ENCODE assay signal across 21 cellular contexts in the genomic region with DNA sequence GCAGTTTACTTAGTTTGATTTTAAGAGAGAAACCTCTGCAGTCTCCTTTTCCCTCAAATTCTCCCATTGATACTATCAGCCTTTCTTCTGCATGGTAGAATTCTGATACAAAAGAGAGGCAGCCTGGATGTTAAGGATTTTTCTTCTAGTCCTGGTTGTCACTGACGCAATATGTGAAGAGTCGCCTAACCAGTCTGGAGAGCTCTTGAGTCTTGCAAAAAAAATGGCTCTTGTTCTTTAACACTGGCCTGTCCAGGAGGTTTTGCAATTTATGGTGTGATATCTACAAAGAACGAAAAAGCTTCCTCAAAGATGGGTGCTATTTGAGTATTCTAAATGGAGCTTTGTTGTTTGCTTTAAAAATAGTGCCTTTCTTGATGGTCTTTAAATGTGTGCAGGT. TPM values are rescaled to one million over a fixed set of nuclear protein-coding genes. Genes with fewer than 3 reads are reported as not detected.
DNase-seq lines count a peak whose midpoint lies in the region; ATAC-seq and TF ChIP-seq lines count a peak whose summit lies in the region.
"Had no signal": no experiment of that assay in that cellular context is flagged by ENCODE, and none has a peak within 500 bp of the region (broad histone marks: within the 10 kb centered on the region; RNA-seq: fewer than 3 reads in every experiment).

No MANE protein-coding gene starts in this region.

- intact Hi-C loops in mucosa of descending colon (cut with DNase I, micrococcal nuclease), result no loop called here

- no peak overlapping the region for H3K4me2 ChIP-seq in GM23338

- H3K9me3 ChIP-seq in mucosa of descending colon, result no peaks in the 10 kb centered on the region
- H3K9me3 ChIP-seq: esophagus squamous epithelium, tibial nerve had no signal

- no peak for ATAC-seq in GM23338
- ATAC-seq in mucosa of descending colon, result peak; percentile 71
- no peak for ATAC-seq in activated CD8-positive, alpha-beta memory T cell treated with anti-CD3 and anti-CD28 coated beads, Interleukin-2, amount 10 ng/mL, durations not matched to agents 7 days and 5 days
- ATAC-seq: right cardiac atrium had no signal

- CTCF ChIA-PET in activated CD8-positive, alpha-beta memory T cell treated with anti-CD3 and anti-CD28 coated beads, Interleukin-2, amount 10 ng/mL, durations not matched to agents 7 days and 5 days (lab: Charles Lee), result no interaction called here

- H3K79me2 ChIP-seq in GM23338 (replicated peaks; ENCODE audit: insufficient read depth), result peaks cover 58% of the 10 kb centered on the region

- no peak overlapping the region for H3K27ac Mint-ChIP-seq in GM23338
- no peak overlapping the region for H3K27ac Mint-ChIP-seq in activated CD8-positive, alpha-beta memory T cell treated with anti-CD3 and anti-CD28 coated beads, Interleukin-2, amount 10 ng/mL, durations not matched to agents 7 days and 5 days
- H3K27ac Mint-ChIP-seq: H9 had no signal

- H3K36me3 Mint-ChIP-seq in GM23338 (ENCODE audit: low read depth), result no peaks in the 10 kb centered on the region
- peaks cover 3% of the 10 kb centered on the region for H3K36me3 Mint-ChIP-seq in activated CD8-positive, alpha-beta memory T cell treated with anti-CD3 and anti-CD28 coated beads, Interleukin-2, amount 10 ng/mL, durations not matched to agents 7 days and 5 days

- H3F3A ChIP-seq in GM23338 (replicated peaks; ENCODE audit: low read depth), result no peaks in the 10 kb centered on the region

- H3K4me3 Mint-ChIP-seq in GM23338, result no peak overlapping the region
- no peak overlapping the region for H3K4me3 Mint-ChIP-seq in activated CD8-positive, alpha-beta memory T cell treated with anti-CD3 and anti-CD28 coated beads, Interleukin-2, amount 10 ng/mL, durations not matched to agents 7 days and 5 days
- H3K4me3 Mint-ChIP-seq: H9 had no signal

- H3K27me3 ChIP-seq in GM23338 (ENCODE audit: insufficient read depth), result no peaks in the 10 kb centered on the region
- H3K27me3 ChIP-seq: esophagus squamous epithelium, tibial nerve had no signal

- H4K20me1 ChIP-seq in GM23338 (replicated peaks; ENCODE audit: insufficient read depth), result 0 out of 2 replicates have a peak, but pooled peaks cover 9% of the 10 kb centered on the region

- H3K4me3 ChIP-seq in GM23338 (no peak overlapping the region), choroid plexus epithelial cell (ENCODE audit: low read depth, low read length) (no peak overlapping the region), mucosa of descending colon (no peak overlapping the region)
- H3K4me3 ChIP-seq: esophagus squamous epithelium, tibial nerve had no signal

- peak; percentile 21 for DNase-seq in GM23338 (ENCODE audit: low spot score)
- DNase-seq in NCI-H2029 treated with DMSO at 0.1 percent for 48 hours (lab: John Stamatoyannopoulos, UW), result peak; percentile 12
- DNase-seq in choroid plexus epithelial cell (ENCODE audit: low read depth), result peak; percentile 5
- DNase-seq in mucosa of descending colon, result peak in 1 of 3 donors; percentile 25
- no peak for DNase-seq in NCI-H1105 (lab: John Stamatoyannopoulos, UW)
- DNase-seq in stimulated activated naive CD4-positive, alpha-beta T cell (lab: John Stamatoyannopoulos, UW), result no peak
- no peak for DNase-seq in activated CD8-positive, alpha-beta memory T cell treated with anti-CD3 and anti-CD28 coated beads, Interleukin-2, amount 10 ng/mL, durations not matched to agents 7 days and 5 days
- no peak for DNase-seq in GM19238 (ENCODE audit: insufficient read length, low spot score)
- DNase-seq: activated CD4-positive, alpha-beta T cell treated with anti-CD3 and anti-CD28 coated beads, Interleukin-2, amount 50 U/mL, for 4 hours; amygdala; caudate nucleus; esophagus squamous epithelium; H9; NCI-H1694 treated with DMSO at 0.1 percent for 48 hours; NCI-H524 treated with DMSO at 0.1 percent for 48 hours; nucleus accumbens; right cardiac atrium; Right ventricle myocardium superior; stimulated activated naive CD4-positive, alpha-beta T cell treated with Interleukin-2 at 50 U/mL for 16 hours; T-helper 1 cell had no signal

- peaks cover 16% of the 10 kb centered on the region for H3K4me1 Mint-ChIP-seq in GM23338
- H3K4me1 Mint-ChIP-seq in activated CD8-positive, alpha-beta memory T cell treated with anti-CD3 and anti-CD28 coated beads, Interleukin-2, amount 10 ng/mL, durations not matched to agents 7 days and 5 days, result no peaks in the 10 kb centered on the region

- no peak for TF ChIP-seq CTCF in GM23338 (conservative IDR thresholded peaks at IDR 0.05; ENCODE audit: low read depth in 2 of 2)
- TF ChIP-seq CTCF in choroid plexus epithelial cell (conservative IDR thresholded peaks at IDR 0.05; ENCODE audit: low read depth, low read length), result no peak
- no peak for TF ChIP-seq CTCF in mucosa of descending colon (IDR thresholded peaks at IDR 0.05)

- no peak overlapping the region for H3K27ac ChIP-seq in GM23338 (ENCODE audit: low read depth)
- H3K27ac ChIP-seq: esophagus squamous epithelium, tibial nerve had no signal

- H3K4me1 ChIP-seq in GM23338 (ENCODE audit: insufficient read depth) (peaks cover 5% of the 10 kb centered on the region; the same call in 1 of the 2 replicates), mucosa of descending colon (ENCODE audit: low read depth) (peaks cover 7% of the 10 kb centered on the region)

- H3K27me3 Mint-ChIP-seq in GM23338 (ENCODE audit: insufficient read depth, low read depth, poor library complexity), result no peaks in the 10 kb centered on the region
- no peaks in the 10 kb centered on the region for H3K27me3 Mint-ChIP-seq in activated CD8-positive, alpha-beta memory T cell treated with anti-CD3 and anti-CD28 coated beads, Interleukin-2, amount 10 ng/mL, durations not matched to agents 7 days and 5 days

- no peaks in the 10 kb centered on the region for H3K9me3 Mint-ChIP-seq in GM23338
- no peaks in the 10 kb centered on the region for H3K9me3 Mint-ChIP-seq in activated CD8-positive, alpha-beta memory T cell treated with anti-CD3 and anti-CD28 coated beads, Interleukin-2, amount 10 ng/mL, durations not matched to agents 7 days and 5 days (ENCODE audit: low read depth)
- H3K9me3 Mint-ChIP-seq: H9 had no signal

- H2AFZ ChIP-seq in GM23338, result no peak overlapping the region

- H3K36me3 ChIP-seq in GM23338 (ENCODE audit: insufficient read depth) (no peaks in the 10 kb centered on the region), mucosa of descending colon (ENCODE audit: low read depth) (no peaks in the 10 kb centered on the region)

- H3K9me2 ChIP-seq in GM23338 (ENCODE audit: insufficient read depth), result no peaks in the 10 kb centered on the region

TF ChIP-seq in GM23338, 12 proteins besides CTCF, POLR2A, EP300 and RAD21 (continues in another document):
- TF ChIP-seq EZH2phosphoT487 (IDR thresholded peaks at IDR 0.05; ENCODE audit: unreplicated experiment) (no peak), EZH2 (IDR thresholded peaks at IDR 0.05; ENCODE audit: low read depth, unreplicated experiment) (no peak), CREB1 (CRISPR knock-in tag; IDR thresholded peaks at IDR 0.05; ENCODE audit: low read depth) (no peak)
- TF ChIP-seq, protein P1, sequence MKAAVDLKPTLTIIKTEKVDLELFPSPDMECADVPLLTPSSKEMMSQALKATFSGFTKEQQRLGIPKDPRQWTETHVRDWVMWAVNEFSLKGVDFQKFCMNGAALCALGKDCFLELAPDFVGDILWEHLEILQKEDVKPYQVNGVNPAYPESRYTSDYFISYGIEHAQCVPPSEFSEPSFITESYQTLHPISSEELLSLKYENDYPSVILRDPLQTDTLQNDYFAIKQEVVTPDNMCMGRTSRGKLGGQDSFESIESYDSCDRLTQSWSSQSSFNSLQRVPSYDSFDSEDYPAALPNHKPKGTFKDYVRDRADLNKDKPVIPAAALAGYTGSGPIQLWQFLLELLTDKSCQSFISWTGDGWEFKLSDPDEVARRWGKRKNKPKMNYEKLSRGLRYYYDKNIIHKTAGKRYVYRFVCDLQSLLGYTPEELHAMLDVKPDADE (IDR thresholded peaks at IDR 0.05), result no peak
- TF ChIP-seq, protein P2, sequence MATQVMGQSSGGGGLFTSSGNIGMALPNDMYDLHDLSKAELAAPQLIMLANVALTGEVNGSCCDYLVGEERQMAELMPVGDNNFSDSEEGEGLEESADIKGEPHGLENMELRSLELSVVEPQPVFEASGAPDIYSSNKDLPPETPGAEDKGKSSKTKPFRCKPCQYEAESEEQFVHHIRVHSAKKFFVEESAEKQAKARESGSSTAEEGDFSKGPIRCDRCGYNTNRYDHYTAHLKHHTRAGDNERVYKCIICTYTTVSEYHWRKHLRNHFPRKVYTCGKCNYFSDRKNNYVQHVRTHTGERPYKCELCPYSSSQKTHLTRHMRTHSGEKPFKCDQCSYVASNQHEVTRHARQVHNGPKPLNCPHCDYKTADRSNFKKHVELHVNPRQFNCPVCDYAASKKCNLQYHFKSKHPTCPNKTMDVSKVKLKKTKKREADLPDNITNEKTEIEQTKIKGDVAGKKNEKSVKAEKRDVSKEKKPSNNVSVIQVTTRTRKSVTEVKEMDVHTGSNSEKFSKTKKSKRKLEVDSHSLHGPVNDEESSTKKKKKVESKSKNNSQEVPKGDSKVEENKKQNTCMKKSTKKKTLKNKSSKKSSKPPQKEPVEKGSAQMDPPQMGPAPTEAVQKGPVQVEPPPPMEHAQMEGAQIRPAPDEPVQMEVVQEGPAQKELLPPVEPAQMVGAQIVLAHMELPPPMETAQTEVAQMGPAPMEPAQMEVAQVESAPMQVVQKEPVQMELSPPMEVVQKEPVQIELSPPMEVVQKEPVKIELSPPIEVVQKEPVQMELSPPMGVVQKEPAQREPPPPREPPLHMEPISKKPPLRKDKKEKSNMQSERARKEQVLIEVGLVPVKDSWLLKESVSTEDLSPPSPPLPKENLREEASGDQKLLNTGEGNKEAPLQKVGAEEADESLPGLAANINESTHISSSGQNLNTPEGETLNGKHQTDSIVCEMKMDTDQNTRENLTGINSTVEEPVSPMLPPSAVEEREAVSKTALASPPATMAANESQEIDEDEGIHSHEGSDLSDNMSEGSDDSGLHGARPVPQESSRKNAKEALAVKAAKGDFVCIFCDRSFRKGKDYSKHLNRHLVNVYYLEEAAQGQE (IDR thresholded peaks at IDR 0.05; ENCODE audit: unreplicated experiment), result no peak

RNA-seq across cellular contexts. Expression of a gene that starts 28.9 kb away (rescaled TPM):
- total RNA-seq in GM23338 (2014; rRNA removed; shearing (Covaris generic)), result 29.9 and 46.6 TPM in 2 replicates
- 23.2 and 25.7 TPM in 2 replicates for polyA plus RNA-seq in GM23338 (2016; fragmentation: Nextera tagmentation; extraction: Ambion mirVana)
- 10 to 100 TPM; 24.9 to 36.3 (median 35.5) TPM for total RNA-seq in mucosa of descending colon
- 10 to 100 TPM; 20.3 to 29.7 TPM for total RNA-seq in activated CD8-positive, alpha-beta memory T cell treated with anti-CD3 and anti-CD28 coated beads, Interleukin-2, amount 10 ng/mL, durations not matched to agents 7 days and 5 days

Comparison
In these comparisons a context has a peak if more than half of its experiments do, and no peak if none do; other contexts are left out.
1. DNase-seq: peak in GM23338 (single experiment), NCI-H2029 treated with DMSO at 0.1 percent for 48 hours (single experiment) and choroid plexus epithelial cell (single experiment); none in NCI-H1105 (single experiment), stimulated activated naive CD4-positive, alpha-beta T cell (0 of 6), activated CD8-positive, alpha-beta memory T cell treated with anti-CD3 and anti-CD28 coated beads, Interleukin-2, amount 10 ng/mL, durations not matched to agents 7 days and 5 days (single experiment) and GM19238 (single experiment).